7 cellular contexts compared by ENCODE assay signal in genomic region chr9:127793093-127793708, GRCh38. TPM values are rescaled to one million over a fixed set of nuclear protein-coding genes. Genes with fewer than 3 reads are reported as not detected.
DNase-seq lines count a peak whose midpoint lies in the region; TF ChIP-seq lines count a peak whose summit lies in the region.

No MANE protein-coding gene starts in this region.

- TF ChIP-seq POLR2A in GM18951 (IDR thresholded peaks at IDR 0.05; ENCODE audit: extremely low read depth, insufficient read depth, insufficient read length) (peak; percentile 17), prostate gland (IDR thresholded peaks at IDR 0.05) (no peak)

- peak overlapping the region; percentile 53 to 65 for H3K27ac ChIP-seq in prostate gland

- H3K36me3 ChIP-seq in prostate gland, result peaks cover 15 to 16% of the 10 kb centered on the region in 2 donors

- H3K9me3 ChIP-seq in prostate gland, result no peaks in the 10 kb centered on the region

- no peak overlapping the region for H3K4me3 ChIP-seq in prostate gland

- no peak for TF ChIP-seq CTCF in prostate gland (IDR thresholded peaks at IDR 0.05)

- DNase-seq in NCI-H524 (lab: John Stamatoyannopoulos, UW) (peak; percentile 77 to 81), dermis microvascular lymphatic vessel endothelial cell (ENCODE audit: low read depth in 2 of 2) (peak; percentile 36 to 52), prostate gland (ENCODE audit: low spot score) (no peak), SKM-1 (lab: John Stamatoyannopoulos, UW; ENCODE audit: unreplicated experiment) (no peak), DMS79 treated with DMSO at 0.1 percent for 48 hours (lab: John Stamatoyannopoulos, UW) (no peak)
- no peak for DNase-seq in activated CD4-positive, alpha-beta T cell treated with anti-CD3 and anti-CD28 coated beads, Interleukin-2, amount 50 U/mL, for 4 hours

- in situ Hi-C loops in GM18951 (cut with MboI; ENCODE audit: low sequenced_read_pairs, unreplicated experiment), result no loop called here

- WGBS in prostate gland, result 61% methylated on average over 8 of the region's 8 CpGs

- no peaks in the 10 kb centered on the region for H3K27me3 ChIP-seq in prostate gland (replicated peaks; ENCODE audit: insufficient read depth)

- peaks cover 14% of the 10 kb centered on the region for H3K4me1 ChIP-seq in prostate gland (replicated peaks)

- intact Hi-C loops in prostate gland (cut with DNase I), result no loop called here

RNA-seq across cellular contexts. Expression of gene CDK9, which starts 7.4 kb away (rescaled TPM):
- total RNA-seq in dermis microvascular lymphatic vessel endothelial cell, result 75.0 and 93.9 TPM in 2 replicates
- total RNA-seq in prostate gland, result 100 to 1,000 TPM in 1 of 2 donors, 10 to 100 TPM in 1; 60.3 to 130 TPM

RNA-seq across cellular contexts. Expression of gene FPGS, which starts 9.5 kb away (rescaled TPM):
- total RNA-seq in dermis microvascular lymphatic vessel endothelial cell (60.3 and 64.5 TPM in 2 replicates), prostate gland (100 to 1,000 TPM; 117 TPM)

RNA-seq across cellular contexts. Expression of gene SH2D3C, which starts 14.7 kb away (rescaled TPM):
- total RNA-seq in dermis microvascular lymphatic vessel endothelial cell, result 61.5 and 100 TPM in 2 replicates
- total RNA-seq in prostate gland, result 10 to 100 TPM in 1 of 2 donors, 1 to 10 TPM in 1; 5.5 to 11.4 TPM

RNA-seq across cellular contexts. Expression of gene TOR2A, which starts 58.1 kb away (rescaled TPM):
- total RNA-seq in dermis microvascular lymphatic vessel endothelial cell (5.3 and 7.6 TPM in 2 replicates), prostate gland (10 to 100 TPM; 20.4 to 24.1 TPM)

Comparison
In these comparisons a context has a peak if more than half of its experiments do, and no peak if none do; other contexts are left out.
1. DNase-seq: peak in NCI-H524 (2 of 2) and dermis microvascular lymphatic vessel endothelial cell (2 of 2); none in prostate gland (single experiment), SKM-1 (single experiment), activated CD4-positive, alpha-beta T cell treated with anti-CD3 and anti-CD28 coated beads, Interleukin-2, amount 50 U/mL, for 4 hours (0 of 2) and DMS79 treated with DMSO at 0.1 percent for 48 hours (single experiment).